Comparison of ENCODE assay signal across 32 cellular contexts in the genomic region with DNA sequence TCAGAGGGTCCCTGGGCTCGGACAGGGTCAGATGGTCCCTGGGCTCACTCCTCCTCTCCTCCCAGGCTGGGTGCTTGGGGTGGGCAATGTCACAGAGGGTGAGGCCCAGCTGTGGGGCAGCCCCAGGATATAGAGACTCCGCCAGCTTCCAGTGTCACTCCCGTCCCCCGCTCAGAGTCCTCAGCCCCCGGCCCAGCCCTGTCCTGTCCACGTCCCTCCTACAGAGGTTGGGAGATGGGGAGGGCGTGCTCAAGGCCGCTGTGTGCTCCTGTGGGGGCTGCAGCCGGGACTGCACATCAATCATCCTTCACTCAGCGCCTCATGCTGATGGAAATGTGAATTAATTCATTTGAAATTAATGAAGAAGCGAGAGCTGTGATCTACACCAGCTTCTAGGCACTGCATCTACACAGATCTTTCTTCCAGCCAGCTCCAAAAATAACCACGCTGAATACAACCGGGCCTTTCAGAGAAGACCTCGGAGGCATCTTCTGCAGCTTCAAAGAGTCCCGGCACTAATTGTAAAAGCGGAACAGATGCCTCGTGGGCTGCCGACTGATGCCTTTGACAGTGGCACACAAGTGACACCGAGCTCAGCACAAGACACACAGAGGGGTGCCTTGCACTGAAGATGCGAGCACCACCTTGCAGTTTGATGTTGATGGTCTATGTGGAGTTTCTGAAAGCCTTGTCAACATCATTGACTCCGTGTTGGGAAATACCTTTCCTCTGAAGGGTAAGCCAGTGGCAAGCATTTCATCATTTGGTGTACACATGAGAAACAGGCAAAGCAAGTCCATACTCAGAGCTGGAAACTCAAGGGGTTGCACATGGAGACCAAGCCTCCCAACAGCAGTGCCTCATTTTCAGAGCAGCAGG. TPM values are rescaled to one million over a fixed set of nuclear protein-coding genes. Genes with fewer than 3 reads are reported as not detected.
"Had no signal": no experiment of that assay in that cellular context is flagged by ENCODE, and none has a peak within 500 bp of the region (broad histone marks: within the 10 kb centered on the region; RNA-seq: fewer than 3 reads in every experiment).

No MANE protein-coding gene starts in this region.

- FAIRE-seq: astrocyte, colon, frontal cortex, islet of Langerhans had no signal

- H3K4me3 ChIP-seq: adrenal gland, esophagus muscularis mucosa, right atrium auricular region, suprapubic skin, tibial artery had no signal

- H3K36me3 ChIP-seq: adrenal gland, brain microvascular endothelial cell, esophagus muscularis mucosa, right atrium auricular region, suprapubic skin, tibial artery, WERI-Rb-1 had no signal

- H3K36me3 Mint-ChIP-seq: activated naive CD8-positive, alpha-beta T cell treated with anti-CD3 and anti-CD28 coated beads for 36 hours; mesothelial cell of epicardium; naive B cell had no signal

- ATAC-seq: activated CD8-positive, alpha-beta T cell treated with anti-CD3 and anti-CD28 coated beads for 36 hours; left ventricle myocardium superior had no signal

- H3K4me3 Mint-ChIP-seq: activated CD4-positive, alpha-beta T cell treated with anti-CD3 and anti-CD28 coated beads, Interleukin-2, amount 10 ng/mL, durations not matched to agents 24 days and 14 days; activated CD8-positive, alpha-beta T cell treated with anti-CD3 and anti-CD28 coated beads for 36 hours; activated naive CD4-positive, alpha-beta T cell treated with anti-CD3 and anti-CD28 coated beads for 36 hours; activated naive CD8-positive, alpha-beta T cell treated with anti-CD3 and anti-CD28 coated beads for 36 hours; central memory CD8-positive, alpha-beta T cell; mesothelial cell of epicardium; naive B cell; T-helper 1 cell treated with Interleukin-12 subunit alpha and Interleukin-12 subunit beta and Interleukin-4 antibody, amounts not matched to agents 30 μg/mL and 1 μg/mL, for 36 hours had no signal

- H3K9ac ChIP-seq: parathyroid adenoma had no signal

- H3K27ac ChIP-seq: adrenal gland, brain microvascular endothelial cell, esophagus muscularis mucosa, parathyroid adenoma, right atrium auricular region, suprapubic skin, tibial artery, WERI-Rb-1 had no signal

- H3K27me3 ChIP-seq: adrenal gland, brain microvascular endothelial cell, right atrium auricular region had no signal

- H3K9me3 ChIP-seq: adrenal gland, esophagus muscularis mucosa, right atrium auricular region, suprapubic skin, tibial artery had no signal

- H3K9me3 Mint-ChIP-seq: activated naive CD4-positive, alpha-beta T cell treated with anti-CD3 and anti-CD28 coated beads for 36 hours; activated naive CD8-positive, alpha-beta T cell treated with anti-CD3 and anti-CD28 coated beads for 36 hours; central memory CD8-positive, alpha-beta T cell; mesothelial cell of epicardium; nephron progenitor cell had no signal

- H3K4me1 Mint-ChIP-seq: activated CD4-positive, alpha-beta T cell treated with anti-CD3 and anti-CD28 coated beads, Interleukin-2, amount 10 ng/mL, durations not matched to agents 24 days and 14 days; activated naive CD8-positive, alpha-beta T cell treated with anti-CD3 and anti-CD28 coated beads for 36 hours; central memory CD8-positive, alpha-beta T cell had no signal

- H2AFZ ChIP-seq: parathyroid adenoma had no signal

- H3K79me2 ChIP-seq: parathyroid adenoma had no signal

- H3K27ac Mint-ChIP-seq: activated CD4-positive, alpha-beta T cell treated with anti-CD3 and anti-CD28 coated beads, Interleukin-2, amount 10 ng/mL, durations not matched to agents 24 days and 14 days; activated CD8-positive, alpha-beta T cell treated with anti-CD3 and anti-CD28 coated beads for 36 hours; activated naive CD4-positive, alpha-beta T cell treated with anti-CD3 and anti-CD28 coated beads for 36 hours; activated naive CD8-positive, alpha-beta T cell treated with anti-CD3 and anti-CD28 coated beads for 36 hours; mesothelial cell of epicardium; naive B cell; T-helper 1 cell treated with Interleukin-12 subunit alpha and Interleukin-12 subunit beta and Interleukin-4 antibody, amounts not matched to agents 30 μg/mL and 1 μg/mL, for 36 hours had no signal

- H3K27me3 Mint-ChIP-seq: activated CD4-positive, alpha-beta T cell treated with anti-CD3 and anti-CD28 coated beads, Interleukin-2, amount 10 ng/mL, durations not matched to agents 24 days and 14 days had no signal

- DNase-seq: activated CD4-positive, alpha-beta T cell treated with anti-CD3 and anti-CD28 coated beads, Interleukin-2, amount 10 ng/mL, durations not matched to agents 24 days and 14 days; activated CD4-positive, CD25-positive, alpha-beta regulatory T cell treated with anti-CD3 and anti-CD28 coated beads, Interleukin-2, amount 50 U/mL, for 72 hours; activated CD8-positive, alpha-beta T cell treated with anti-CD3 and anti-CD28 coated beads for 36 hours; activated effector memory CD4-positive, alpha-beta T cell treated with anti-CD3 and anti-CD28 coated beads, Interleukin-2, amount 50 U/mL, for 16 hours; activated naive CD4-positive, alpha-beta T cell treated with anti-CD3 and anti-CD28 coated beads for 36 hours; activated naive CD8-positive, alpha-beta T cell treated with anti-CD3 and anti-CD28 coated beads for 36 hours; adrenal gland; brain microvascular endothelial cell; dermis blood vessel endothelial cell; effector CD4-positive, alpha-beta T cell; left ventricle myocardium superior; mammary epithelial cell; naive B cell; nephron progenitor cell; occipital lobe; stimulated activated naive CD4-positive, alpha-beta T cell; SW 1271; T-helper 9 cell; WERI-Rb-1 had no signal

- H3K4me1 ChIP-seq: adrenal gland, esophagus muscularis mucosa, parathyroid adenoma, right atrium auricular region, suprapubic skin, tibial artery had no signal

RNA-seq across cellular contexts. Expression of gene DACT2, which starts 39.3 kb away (rescaled TPM):
- total RNA-seq: activated CD8-positive, alpha-beta T cell treated with anti-CD3 and anti-CD28 coated beads for 36 hours; activated naive CD4-positive, alpha-beta T cell treated with anti-CD3 and anti-CD28 coated beads for 36 hours; activated naive CD8-positive, alpha-beta T cell treated with anti-CD3 and anti-CD28 coated beads for 36 hours; dermis blood vessel endothelial cell; pulmonary artery endothelial cell had no signal
- polyA plus RNA-seq: mammary epithelial cell had no signal
